10 cellular contexts compared by ENCODE assay signal in the genomic region with DNA sequence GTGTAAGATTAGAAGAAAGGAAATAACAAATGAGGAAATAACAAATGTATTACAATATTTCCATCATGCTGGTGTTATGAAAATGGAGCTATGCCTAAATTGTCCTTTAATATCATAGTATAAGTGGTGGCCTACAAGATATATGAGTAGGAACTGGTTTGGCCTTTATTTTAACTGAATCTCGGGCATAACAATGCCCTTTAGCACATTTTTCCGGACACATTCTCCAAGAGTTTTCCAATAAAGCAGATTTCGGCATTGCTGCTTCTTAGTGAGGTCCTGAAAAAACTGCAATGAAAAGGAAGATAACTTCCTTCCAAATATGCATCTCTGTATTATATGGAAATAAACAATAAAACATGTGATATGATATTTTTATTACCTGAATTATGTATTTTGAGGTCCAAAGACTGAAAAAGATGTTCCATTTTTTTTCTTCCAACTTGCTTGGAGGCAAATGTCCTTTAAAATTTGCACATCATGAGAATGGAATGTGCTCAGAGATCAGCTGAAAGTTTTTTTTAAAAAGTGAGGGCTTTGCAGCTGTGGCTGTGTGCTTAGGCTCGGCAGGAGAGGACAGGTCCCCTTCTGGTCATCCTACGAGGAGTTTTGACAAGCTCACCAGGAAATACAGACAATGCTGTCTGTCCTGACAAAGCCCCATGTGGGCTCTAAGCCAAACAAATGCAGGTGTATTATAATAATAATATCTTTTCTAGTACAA.
A peak's percentile ranks its signal among the peaks of the same experiment; 100 is the strongest.
DNase-seq lines count a peak whose midpoint lies in the region; ATAC-seq and TF ChIP-seq lines count a peak whose summit lies in the region.
"Had no signal": no experiment of that assay in that cellular context is flagged by ENCODE, and none has a peak within 500 bp of the region (broad histone marks: within the 10 kb centered on the region; RNA-seq: fewer than 3 reads in every experiment).

No MANE protein-coding gene starts in this region.

- no peaks in the 10 kb centered on the region for H3K9me3 ChIP-seq in mesenchymal stem cell (ENCODE audit: control insufficient read depth, low read length)

- DNase-seq in A172 (ENCODE audit: low spot score) (peak; percentile 80), LHCN-M2 (ENCODE audit: low read depth) (peak; percentile 92), epithelial cell of esophagus (ENCODE audit: low read depth) (peak; percentile 68), mesenchymal stem cell (peak; percentile 65)
- DNase-seq in activated CD4-positive, alpha-beta T cell treated with anti-CD3 and anti-CD28 coated beads, Interleukin-2, amount 10 ng/mL, durations not matched to agents 24 days and 14 days: no peak
- no peak for DNase-seq in stimulated activated CD4-positive, alpha-beta T cell treated with anti-CD3 and anti-CD28 coated beads, Interleukin-2, amount 100 ng/mL, for 24 hours
- DNase-seq in activated CD8-positive, alpha-beta T cell treated with anti-CD3 and anti-CD28 coated beads, Interleukin-2, amount 10 ng/mL, durations not matched to agents 7 days and 5 days: no peak
- no peak for DNase-seq in activated naive CD4-positive, alpha-beta T cell treated with anti-CD3 and anti-CD28 coated beads for 36 hours
- DNase-seq: T-helper 9 cell had no signal

- no peaks in the 10 kb centered on the region for H3K36me3 ChIP-seq in mesenchymal stem cell (ENCODE audit: control insufficient read depth in 1 of 2, insufficient read depth in 2 of 2, low read depth in 1 of 2, low read length in 2 of 2)

- no peak overlapping the region for H2BK12ac ChIP-seq in mesenchymal stem cell (ENCODE audit: low read length in 2 of 2)

- ATAC-seq in activated CD8-positive, alpha-beta T cell treated with anti-CD3 and anti-CD28 coated beads, Interleukin-2, amount 10 ng/mL, durations not matched to agents 7 days and 5 days: no peak

- H3K9ac ChIP-seq in mesenchymal stem cell (ENCODE audit: low read length): peak overlapping the region; percentile 87
- H3K9ac ChIP-seq: parathyroid adenoma had no signal

- H3K4ac ChIP-seq in mesenchymal stem cell (ENCODE audit: low read depth in 1 of 2, low read length in 2 of 2): no peak overlapping the region

- no peak overlapping the region for H2AK5ac ChIP-seq in mesenchymal stem cell (ENCODE audit: low read length, severe bottlenecking)

- H3K18ac ChIP-seq in mesenchymal stem cell (ENCODE audit: low read depth in 1 of 2, low read length in 2 of 2): peak overlapping the region in 1 of 2 experiments; percentile 64

- H3K4me3 ChIP-seq in epithelial cell of esophagus (ENCODE audit: low read length): no peak overlapping the region
- peak overlapping the region in 1 of 2 experiments; percentile 14 for H3K4me3 ChIP-seq in mesenchymal stem cell (ENCODE audit: insufficient read depth in 1 of 2, low read depth in 1 of 2, low read length in 2 of 2)

- intact Hi-C loops in activated CD4-positive, alpha-beta T cell treated with anti-CD3 and anti-CD28 coated beads, Interleukin-2, amount 10 ng/mL, durations not matched to agents 24 days and 14 days (cut with micrococcal nuclease): loop anchor here (10.0 kb wide), 1 partner anchor 1025 kb away; no protein-coding TSS in a partner anchor
- intact Hi-C loops in activated naive CD4-positive, alpha-beta T cell treated with anti-CD3 and anti-CD28 coated beads for 36 hours (cut with micrococcal nuclease): no loop called here

- H3K4me2 ChIP-seq in mesenchymal stem cell (ENCODE audit: low read length, poor library complexity, severe bottlenecking): no peak overlapping the region

- peak overlapping the region; percentile 74 for H3K27ac ChIP-seq in mesenchymal stem cell (ENCODE audit: low read length, poor library complexity, severe bottlenecking)
- H3K27ac ChIP-seq: parathyroid adenoma had no signal

- POLR2A ChIA-PET in activated CD8-positive, alpha-beta T cell treated with anti-CD3 and anti-CD28 coated beads, Interleukin-2, amount 10 ng/mL, durations not matched to agents 7 days and 5 days (lab: Charles Lee): interaction anchor here (0.5 kb wide), 1 partner anchor 568 kb away, joined by 3 read pairs; no protein-coding TSS in a partner anchor

- no peak overlapping the region for H3K14ac ChIP-seq in mesenchymal stem cell (ENCODE audit: low read length in 2 of 2)

- H4K8ac ChIP-seq in mesenchymal stem cell (ENCODE audit: low read length): no peak overlapping the region

- no peak overlapping the region for H2BK120ac ChIP-seq in mesenchymal stem cell (ENCODE audit: low read depth, low read length)

- no peaks in the 10 kb centered on the region for H3K4me1 Mint-ChIP-seq in activated CD4-positive, alpha-beta T cell treated with anti-CD3 and anti-CD28 coated beads, Interleukin-2, amount 10 ng/mL, durations not matched to agents 24 days and 14 days
- H3K4me1 Mint-ChIP-seq in activated CD8-positive, alpha-beta T cell treated with anti-CD3 and anti-CD28 coated beads, Interleukin-2, amount 10 ng/mL, durations not matched to agents 7 days and 5 days (ENCODE audit: low read depth): no peaks in the 10 kb centered on the region
- H3K4me1 Mint-ChIP-seq in activated naive CD4-positive, alpha-beta T cell treated with anti-CD3 and anti-CD28 coated beads for 36 hours (ENCODE audit: low read depth): no peaks in the 10 kb centered on the region

- H3K27me3 ChIP-seq in mesenchymal stem cell (ENCODE audit: control insufficient read depth in 1 of 2, insufficient read depth in 1 of 2, low read length in 2 of 2): no peaks in the 10 kb centered on the region

- TF ChIP-seq CTCF in epithelial cell of esophagus (IDR thresholded peaks at IDR 0.05; ENCODE audit: insufficient read depth, low read depth, low read length, missing control alignments): no peak

- no peak overlapping the region for H4K91ac ChIP-seq in mesenchymal stem cell (ENCODE audit: low read length)

- no peak overlapping the region for H2AFZ ChIP-seq in mesenchymal stem cell (ENCODE audit: low read depth, low read length)
- H2AFZ ChIP-seq: parathyroid adenoma had no signal

- no peak overlapping the region for H3K4me3 Mint-ChIP-seq in activated CD4-positive, alpha-beta T cell treated with anti-CD3 and anti-CD28 coated beads, Interleukin-2, amount 10 ng/mL, durations not matched to agents 24 days and 14 days
- no peak overlapping the region for H3K4me3 Mint-ChIP-seq in activated CD8-positive, alpha-beta T cell treated with anti-CD3 and anti-CD28 coated beads, Interleukin-2, amount 10 ng/mL, durations not matched to agents 7 days and 5 days
- H3K4me3 Mint-ChIP-seq in activated naive CD4-positive, alpha-beta T cell treated with anti-CD3 and anti-CD28 coated beads for 36 hours: no peak overlapping the region

- no peak overlapping the region for H2BK15ac ChIP-seq in mesenchymal stem cell (ENCODE audit: low read depth, poor library complexity, severe bottlenecking)

- H3K23ac ChIP-seq in mesenchymal stem cell (ENCODE audit: low read length in 2 of 2): no peak overlapping the region

- WGBS in mesenchymal stem cell: 0% methylated on average over 2 of the region's 5 CpGs

- H3K9me3 Mint-ChIP-seq in activated CD4-positive, alpha-beta T cell treated with anti-CD3 and anti-CD28 coated beads, Interleukin-2, amount 10 ng/mL, durations not matched to agents 24 days and 14 days: no peaks in the 10 kb centered on the region
- no peaks in the 10 kb centered on the region for H3K9me3 Mint-ChIP-seq in activated CD8-positive, alpha-beta T cell treated with anti-CD3 and anti-CD28 coated beads, Interleukin-2, amount 10 ng/mL, durations not matched to agents 7 days and 5 days (ENCODE audit: insufficient read depth)
- no peaks in the 10 kb centered on the region for H3K9me3 Mint-ChIP-seq in activated naive CD4-positive, alpha-beta T cell treated with anti-CD3 and anti-CD28 coated beads for 36 hours

- no peaks in the 10 kb centered on the region for H3K36me3 Mint-ChIP-seq in activated CD4-positive, alpha-beta T cell treated with anti-CD3 and anti-CD28 coated beads, Interleukin-2, amount 10 ng/mL, durations not matched to agents 24 days and 14 days (ENCODE audit: low read depth)
- no peaks in the 10 kb centered on the region for H3K36me3 Mint-ChIP-seq in activated CD8-positive, alpha-beta T cell treated with anti-CD3 and anti-CD28 coated beads, Interleukin-2, amount 10 ng/mL, durations not matched to agents 7 days and 5 days (ENCODE audit: low read depth)
- no peaks in the 10 kb centered on the region for H3K36me3 Mint-ChIP-seq in activated naive CD4-positive, alpha-beta T cell treated with anti-CD3 and anti-CD28 coated beads for 36 hours (ENCODE audit: low read depth)

- no peaks in the 10 kb centered on the region for H3K79me1 ChIP-seq in mesenchymal stem cell (replicated peaks; ENCODE audit: low read length, poor library complexity, severe bottlenecking)

- no peak overlapping the region for H2BK5ac ChIP-seq in mesenchymal stem cell (ENCODE audit: low read depth, low read length, poor library complexity, severe bottlenecking)

- CTCF ChIA-PET in activated CD8-positive, alpha-beta T cell treated with anti-CD3 and anti-CD28 coated beads, Interleukin-2, amount 10 ng/mL, durations not matched to agents 7 days and 5 days (lab: Charles Lee): no interaction called here
- CTCF ChIA-PET in activated naive CD4-positive, alpha-beta T cell treated with anti-CD3 and anti-CD28 coated beads for 36 hours (lab: Charles Lee): no interaction called here

- peaks cover 2% of the 10 kb centered on the region for H3K27me3 Mint-ChIP-seq in activated CD4-positive, alpha-beta T cell treated with anti-CD3 and anti-CD28 coated beads, Interleukin-2, amount 10 ng/mL, durations not matched to agents 24 days and 14 days
- H3K27me3 Mint-ChIP-seq in activated CD8-positive, alpha-beta T cell treated with anti-CD3 and anti-CD28 coated beads, Interleukin-2, amount 10 ng/mL, durations not matched to agents 7 days and 5 days (ENCODE audit: low read depth): no peaks in the 10 kb centered on the region
- no peaks in the 10 kb centered on the region for H3K27me3 Mint-ChIP-seq in activated naive CD4-positive, alpha-beta T cell treated with anti-CD3 and anti-CD28 coated beads for 36 hours (ENCODE audit: low read depth)

- H3K27ac Mint-ChIP-seq in activated CD4-positive, alpha-beta T cell treated with anti-CD3 and anti-CD28 coated beads, Interleukin-2, amount 10 ng/mL, durations not matched to agents 24 days and 14 days: no peak overlapping the region
- no peak overlapping the region for H3K27ac Mint-ChIP-seq in activated CD8-positive, alpha-beta T cell treated with anti-CD3 and anti-CD28 coated beads, Interleukin-2, amount 10 ng/mL, durations not matched to agents 7 days and 5 days
- H3K27ac Mint-ChIP-seq in activated naive CD4-positive, alpha-beta T cell treated with anti-CD3 and anti-CD28 coated beads for 36 hours: no peak overlapping the region

- peaks cover 6% of the 10 kb centered on the region for H3K4me1 ChIP-seq in mesenchymal stem cell (ENCODE audit: control insufficient read depth, insufficient read depth, low read depth, low read length)
- H3K4me1 ChIP-seq: parathyroid adenoma had no signal

Comparison
In these comparisons a context has a peak if more than half of its experiments do, and no peak if none do; other contexts are left out.
1. DNase-seq: peak in A172 (single experiment), LHCN-M2 (single experiment), epithelial cell of esophagus (single experiment) and mesenchymal stem cell (single experiment); none in activated CD4-positive, alpha-beta T cell treated with anti-CD3 and anti-CD28 coated beads, Interleukin-2, amount 10 ng/mL, durations not matched to agents 24 days and 14 days (single experiment), stimulated activated CD4-positive, alpha-beta T cell treated with anti-CD3 and anti-CD28 coated beads, Interleukin-2, amount 100 ng/mL, for 24 hours (0 of 2), activated CD8-positive, alpha-beta T cell treated with anti-CD3 and anti-CD28 coated beads, Interleukin-2, amount 10 ng/mL, durations not matched to agents 7 days and 5 days (single experiment) and activated naive CD4-positive, alpha-beta T cell treated with anti-CD3 and anti-CD28 coated beads for 36 hours (single experiment).